10 cellular contexts compared by ENCODE assay signal in the genomic region with DNA sequence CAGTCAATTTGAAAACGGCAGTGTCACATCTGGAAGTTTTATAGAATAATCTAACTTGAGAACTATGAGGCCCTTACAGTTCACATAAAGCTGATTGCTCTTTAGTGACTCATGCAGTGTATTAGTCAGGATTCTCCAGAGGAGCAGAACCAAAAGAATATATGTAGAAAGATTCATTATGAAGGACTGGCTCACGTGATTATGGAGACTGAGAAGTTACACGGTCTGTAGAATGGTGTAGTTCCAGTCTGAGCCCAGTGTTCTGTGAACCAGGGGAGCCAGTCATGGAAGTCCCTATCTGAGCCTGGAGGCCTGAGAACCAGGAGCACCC. TPM values are rescaled to one million over a fixed set of nuclear protein-coding genes. Genes with fewer than 3 reads are reported as not detected.
DNase-seq lines count a peak whose midpoint lies in the region; ATAC-seq, FAIRE-seq and TF ChIP-seq lines count a peak whose summit lies in the region.
"Had no signal": no experiment of that assay in that cellular context is flagged by ENCODE, and none has a peak within 500 bp of the region (broad histone marks: within the 10 kb centered on the region; RNA-seq: fewer than 3 reads in every experiment).

No MANE protein-coding gene starts in this region.

- DNase-seq in Caki2 (ENCODE audit: low read depth) (peak; percentile 70), MV-4-11 (lab: John Stamatoyannopoulos, UW) (peak; percentile 69), bronchial epithelial cell (ENCODE audit: low read depth) (peak; percentile 88), nephron progenitor cell (no peak), NCI-H524 (lab: John Stamatoyannopoulos, UW) (no peak), retina (no peak), stomach (no peak)
- DNase-seq: left cardiac atrium had no signal

- no peaks in the 10 kb centered on the region for H3K27me3 Mint-ChIP-seq in nephron progenitor cell (ENCODE audit: low read depth, poor library complexity)

- no peaks in the 10 kb centered on the region for H3K36me3 ChIP-seq in bronchial epithelial cell (ENCODE audit: control insufficient read depth, insufficient read depth, low read length)
- peaks cover 0 to 21% (median 6%) of the 10 kb centered on the region in 4 donors for H3K36me3 ChIP-seq in stomach

- in situ Hi-C loops in Caki2 (cut with HindIII; ENCODE audit: low pct_unique_long_range_greater_than_20kb, low sequenced_read_pairs): no loop called here

- peaks cover 4 to 87% (median 52%) of the 10 kb centered on the region in 4 donors for H3K4me1 ChIP-seq in stomach
- H3K4me1 ChIP-seq: HAP-1 had no signal

- H3K4me3 ChIP-seq in bronchial epithelial cell (ENCODE audit: low read depth, low read length) (no peak overlapping the region), stomach (no peak overlapping the region)
- H3K4me3 ChIP-seq: HAP-1 had no signal

- H3K9me3 Mint-ChIP-seq in nephron progenitor cell: peaks cover 11% of the 10 kb centered on the region

- FAIRE-seq in bronchial epithelial cell (lab: Jason Lieb, UNC): no peak

- no peak for TF ChIP-seq EP300 in stomach (IDR thresholded peaks at IDR 0.05)

- H3K4me1 Mint-ChIP-seq in nephron progenitor cell: no peaks in the 10 kb centered on the region

- peaks cover 42% of the 10 kb centered on the region for H3K36me3 Mint-ChIP-seq in nephron progenitor cell (ENCODE audit: low read depth)

- WGBS in stomach, 5 donors: 66 to 78% (median 74%) methylated on average over 3 of the region's 3 CpGs

- H3K4me3 Mint-ChIP-seq in nephron progenitor cell: no peak overlapping the region

- H3K27ac Mint-ChIP-seq in nephron progenitor cell: peak overlapping the region; percentile 14

- no peak overlapping the region for H3K27ac ChIP-seq in stomach

- TF ChIP-seq POLR2A in stomach (IDR thresholded peaks at IDR 0.05): no peak

- no peak for ATAC-seq in HG03159 (IDR thresholded peaks at IDR 0.05; ENCODE audit: unreplicated experiment)

- H3K9me3 ChIP-seq in stomach: no peaks in the 10 kb centered on the region
- H3K9me3 ChIP-seq: HAP-1 had no signal

- TF ChIP-seq CTCF in bronchial epithelial cell (IDR thresholded peaks at IDR 0.05; ENCODE audit: insufficient read depth, low read length, severe bottlenecking): no peak
- no peak for TF ChIP-seq CTCF in nephron progenitor cell (IDR thresholded peaks at IDR 0.05)
- no peak for TF ChIP-seq CTCF in stomach (IDR thresholded peaks at IDR 0.05)

- intact Hi-C loops in stomach (cut with DNase I; ENCODE audit: low total_unique reads): no loop called here

- H3K27me3 ChIP-seq in bronchial epithelial cell (ENCODE audit: control insufficient read depth, insufficient read depth, low read length) (no peaks in the 10 kb centered on the region), stomach (no peaks in the 10 kb centered on the region)

RNA-seq across cellular contexts. Expression of gene RBM33, which starts 21.5 kb away (rescaled TPM):
- 7.3 and 29.9 TPM in 2 replicates for total RNA-seq in Caki2 (2014; rRNA removed; shearing (Covaris generic); ENCODE audit: low replicate concordance)
- 17.1 and 27.8 TPM in 2 replicates for total RNA-seq in bronchial epithelial cell
- total RNA-seq in stomach: 100 to 1,000 TPM in 1 of 5 donors, 10 to 100 TPM in 4; 60.2 to 182 (median 62.9) TPM
- 1 to 10 TPM; 7.5 to 9.1 (median 8.6) TPM for polyA plus RNA-seq in stomach

Comparison
In these comparisons a context has a peak if more than half of its experiments do, and no peak if none do; other contexts are left out.
1. DNase-seq: peak in Caki2 (single experiment), MV-4-11 (single experiment) and bronchial epithelial cell (single experiment); none in nephron progenitor cell (single experiment), NCI-H524 (0 of 2), retina (single experiment) and stomach (single experiment).